ENCODE assay signal across 1 cellular context in the genomic region with DNA sequence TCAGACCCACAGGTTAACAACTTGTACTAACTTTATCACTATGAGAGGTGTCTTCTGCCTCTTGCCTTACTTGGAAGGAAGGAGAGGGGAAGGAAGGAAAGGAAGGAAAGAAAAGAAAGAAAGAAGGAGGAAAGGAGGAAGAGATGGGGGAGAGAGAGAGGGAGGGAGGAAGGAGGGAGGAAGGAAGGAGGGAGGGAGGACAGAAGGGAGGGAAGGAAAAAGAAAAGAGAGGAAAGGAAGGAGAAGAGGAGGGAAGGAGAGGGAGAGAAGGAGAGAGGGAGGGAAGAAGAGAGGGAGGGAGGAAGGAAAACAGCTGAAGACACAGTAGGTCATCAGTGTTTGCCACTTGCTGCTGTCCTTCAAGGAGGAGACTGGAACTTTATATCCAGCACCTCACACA.
TF ChIP-seq lines count a peak whose summit lies in the region.

No MANE protein-coding gene starts in this region.

TF ChIP-seq in A549, 52 proteins besides CTCF, POLR2A, EP300 and RAD21 (continued from another document):
- no peak for TF ChIP-seq CEBPB (IDR thresholded peaks at IDR 0.05)
- TF ChIP-seq, protein P1, sequence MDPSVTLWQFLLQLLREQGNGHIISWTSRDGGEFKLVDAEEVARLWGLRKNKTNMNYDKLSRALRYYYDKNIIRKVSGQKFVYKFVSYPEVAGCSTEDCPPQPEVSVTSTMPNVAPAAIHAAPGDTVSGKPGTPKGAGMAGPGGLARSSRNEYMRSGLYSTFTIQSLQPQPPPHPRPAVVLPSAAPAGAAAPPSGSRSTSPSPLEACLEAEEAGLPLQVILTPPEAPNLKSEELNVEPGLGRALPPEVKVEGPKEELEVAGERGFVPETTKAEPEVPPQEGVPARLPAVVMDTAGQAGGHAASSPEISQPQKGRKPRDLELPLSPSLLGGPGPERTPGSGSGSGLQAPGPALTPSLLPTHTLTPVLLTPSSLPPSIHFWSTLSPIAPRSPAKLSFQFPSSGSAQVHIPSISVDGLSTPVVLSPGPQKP (IDR thresholded peaks at IDR 0.05; ENCODE audit: low read depth, low read length): no peak
- TF ChIP-seq KDM5A (IDR thresholded peaks at IDR 0.05): no peak
- TF ChIP-seq ZC3H11A (IDR thresholded peaks at IDR 0.05): no peak
- no peak for TF ChIP-seq SMC3 (IDR thresholded peaks at IDR 0.05)
- no peak for TF ChIP-seq PHF8 (IDR thresholded peaks at IDR 0.05; ENCODE audit: borderline replicate concordance, low read depth)
- TF ChIP-seq JUN (IDR thresholded peaks at IDR 0.05): no peak
- TF ChIP-seq SREBF2 (IDR thresholded peaks at IDR 0.05): no peak
- TF ChIP-seq MYC (IDR thresholded peaks at IDR 0.05; ENCODE audit: borderline replicate concordance, low read length): no peak
- TF ChIP-seq HOXB13 (CRISPR knock-in tag; IDR thresholded peaks at IDR 0.05; ENCODE audit: low read depth): no peak
- no peak for TF ChIP-seq CBX8 (IDR thresholded peaks at IDR 0.05)
- no peak for TF ChIP-seq GATA3 (IDR thresholded peaks at IDR 0.05; ENCODE audit: borderline replicate concordance)
- TF ChIP-seq, protein P2, sequence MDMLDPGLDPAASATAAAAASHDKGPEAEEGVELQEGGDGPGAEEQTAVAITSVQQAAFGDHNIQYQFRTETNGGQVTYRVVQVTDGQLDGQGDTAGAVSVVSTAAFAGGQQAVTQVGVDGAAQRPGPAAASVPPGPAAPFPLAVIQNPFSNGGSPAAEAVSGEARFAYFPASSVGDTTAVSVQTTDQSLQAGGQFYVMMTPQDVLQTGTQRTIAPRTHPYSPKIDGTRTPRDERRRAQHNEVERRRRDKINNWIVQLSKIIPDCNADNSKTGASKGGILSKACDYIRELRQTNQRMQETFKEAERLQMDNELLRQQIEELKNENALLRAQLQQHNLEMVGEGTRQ (IDR thresholded peaks at IDR 0.05): no peak
- TF ChIP-seq EHF (CRISPR knock-in tag; IDR thresholded peaks at IDR 0.05): no peak
TF ChIP-seq in A549: peak in this region for 0.
